ENCODE assay signal across 16 cellular contexts in genomic region chrX:43556207-43556606, GRCh38.
A peak's percentile ranks its signal among the peaks of the same experiment; 100 is the strongest.
DNase-seq lines count a peak whose midpoint lies in the region; ATAC-seq and TF ChIP-seq lines count a peak whose summit lies in the region.
"Had no signal": no experiment of that assay in that cellular context is flagged by ENCODE, and none has a peak within 500 bp of the region (broad histone marks: within the 10 kb centered on the region; RNA-seq: fewer than 3 reads in every experiment).

No MANE protein-coding gene starts in this region.

- no peak overlapping the region for H3K4me3 ChIP-seq in GM23338
- no peak overlapping the region for H3K4me3 ChIP-seq in OCI-LY1 (ENCODE audit: low read depth, low read length, poor library complexity, severe bottlenecking)
- H3K4me3 ChIP-seq in right cardiac atrium (ENCODE audit: low read length), result no peak overlapping the region

- H2AFZ ChIP-seq in GM23338 (no peak overlapping the region), OCI-LY1 (ENCODE audit: low read length) (no peak overlapping the region)

- H3K27me3 ChIP-seq in GM23338 (ENCODE audit: insufficient read depth) (no peaks in the 10 kb centered on the region), OCI-LY1 (ENCODE audit: insufficient read depth, low read length) (no peaks in the 10 kb centered on the region), right cardiac atrium (ENCODE audit: control insufficient read depth, insufficient read depth) (no peaks in the 10 kb centered on the region)

- H3K27ac Mint-ChIP-seq in GM23338, result peak overlapping the region; percentile 23; the same call in 1 of the 2 replicates
- no peak overlapping the region for H3K27ac Mint-ChIP-seq in stimulated activated effector memory CD8-positive, alpha-beta T cell treated with anti-CD3 and anti-CD28 coated beads, Interleukin-12 subunit alpha, Interleukin-12 subunit beta, amount 100 ng/mL, for 72 hours

- no peak overlapping the region for H3K9ac ChIP-seq in OCI-LY1 (ENCODE audit: low read length)
- H3K9ac ChIP-seq: SK-N-SH had no signal

- no peaks in the 10 kb centered on the region for H3K79me2 ChIP-seq in GM23338 (replicated peaks; ENCODE audit: insufficient read depth)
- H3K79me2 ChIP-seq in OCI-LY1 (ENCODE audit: insufficient read depth, low read length), result no peaks in the 10 kb centered on the region

- H3K9me3 ChIP-seq in OCI-LY1 (ENCODE audit: low read length) (no peaks in the 10 kb centered on the region), right cardiac atrium (ENCODE audit: control insufficient read depth, low read length) (no peaks in the 10 kb centered on the region)
- H3K9me3 ChIP-seq: SK-N-SH had no signal

- H3K27ac ChIP-seq in GM23338 (ENCODE audit: low read depth), result no peak overlapping the region
- H3K27ac ChIP-seq in OCI-LY1 (ENCODE audit: low read depth, low read length, poor library complexity, severe bottlenecking), result peak overlapping the region; percentile 32
- H3K27ac ChIP-seq in right cardiac atrium (ENCODE audit: low read length), result no peak overlapping the region
- H3K27ac ChIP-seq: HL-60 had no signal

- intact Hi-C loops in right cardiac atrium (cut with DNase I), result loop anchor here in 3 of 4 donors (5.0 to 10.0 kb wide), 3 partner anchors 196 to 1774 kb away; no protein-coding TSS in a partner anchor

- peaks cover 10% of the 10 kb centered on the region for H3K4me1 Mint-ChIP-seq in GM23338
- no peaks in the 10 kb centered on the region for H3K4me1 Mint-ChIP-seq in stimulated activated effector memory CD8-positive, alpha-beta T cell treated with anti-CD3 and anti-CD28 coated beads, Interleukin-12 subunit alpha, Interleukin-12 subunit beta, amount 100 ng/mL, for 72 hours

- WGBS in right cardiac atrium, result 27% methylated on average over 1 of the region's 1 CpG

- DNase-seq in GM23338 (ENCODE audit: low spot score) (no peak), right cardiac atrium (peak in 1 of 3 donors; percentile 53), pons (ENCODE audit: low spot score) (peak; percentile 39), NCI-H510A (lab: John Stamatoyannopoulos, UW) (no peak), GM20000 (ENCODE audit: low spot score) (no peak)
- DNase-seq in stimulated activated effector memory CD8-positive, alpha-beta T cell treated with anti-CD3 and anti-CD28 coated beads, Interleukin-12 subunit alpha, Interleukin-12 subunit beta, amount 100 ng/mL, for 72 hours (ENCODE audit: low spot score in 2 of 2), result no peak
- DNase-seq: CD8-positive, alpha-beta memory T cell; DMS 273 treated with DMSO at 0.1 percent for 48 hours; NCI-H1436; NCI-H2081 treated with DMSO at 0.1 percent for 48 hours; NCI-H226; NCI-H526 treated with DMSO at 0.1 percent for 48 hours; PC-3; SK-N-SH had no signal

- H3K9me3 Mint-ChIP-seq in GM23338, result no peaks in the 10 kb centered on the region; the same call in 2 of the 3 replicates
- H3K9me3 Mint-ChIP-seq in stimulated activated effector memory CD8-positive, alpha-beta T cell treated with anti-CD3 and anti-CD28 coated beads, Interleukin-12 subunit alpha, Interleukin-12 subunit beta, amount 100 ng/mL, for 72 hours, result no peaks in the 10 kb centered on the region

- ATAC-seq in GM23338 (no peak), right cardiac atrium (peak; percentile 38 to 52)
- ATAC-seq in stimulated activated effector memory CD8-positive, alpha-beta T cell treated with anti-CD3 and anti-CD28 coated beads, Interleukin-12 subunit alpha, Interleukin-12 subunit beta, amount 100 ng/mL, for 72 hours, result no peak
- ATAC-seq: PC-3 had no signal

- H3F3A ChIP-seq in GM23338 (replicated peaks; ENCODE audit: low read depth), result no peaks in the 10 kb centered on the region
- H3F3A ChIP-seq in OCI-LY1 (ENCODE audit: insufficient read depth, low read length), result no peaks in the 10 kb centered on the region

- no peaks in the 10 kb centered on the region for H3K27me3 Mint-ChIP-seq in GM23338 (ENCODE audit: insufficient read depth, low read depth, poor library complexity)

- H3K36me3 ChIP-seq in GM23338 (ENCODE audit: insufficient read depth), result no peaks in the 10 kb centered on the region
- H3K36me3 ChIP-seq in OCI-LY1 (ENCODE audit: insufficient read depth, low read length), result no peaks in the 10 kb centered on the region

- peaks cover 16% of the 10 kb centered on the region for H3K4me1 ChIP-seq in GM23338 (ENCODE audit: insufficient read depth)
- peaks cover 22% of the 10 kb centered on the region for H3K4me1 ChIP-seq in OCI-LY1 (ENCODE audit: insufficient read depth, low read length, severe bottlenecking)
- no peaks in the 10 kb centered on the region for H3K4me1 ChIP-seq in right cardiac atrium (ENCODE audit: control insufficient read depth, insufficient read depth, low read length)

- no peaks in the 10 kb centered on the region for H3K9me2 ChIP-seq in GM23338 (ENCODE audit: insufficient read depth)
- no peaks in the 10 kb centered on the region for H3K9me2 ChIP-seq in OCI-LY1 (ENCODE audit: low read depth, low read length)
- H3K9me2 ChIP-seq: SK-N-SH had no signal

- no peak overlapping the region for H3K4me3 Mint-ChIP-seq in GM23338
- H3K4me3 Mint-ChIP-seq in stimulated activated effector memory CD8-positive, alpha-beta T cell treated with anti-CD3 and anti-CD28 coated beads, Interleukin-12 subunit alpha, Interleukin-12 subunit beta, amount 100 ng/mL, for 72 hours, result no peak overlapping the region
- H3K4me3 Mint-ChIP-seq: CD8-positive, alpha-beta memory T cell had no signal

- no peaks in the 10 kb centered on the region; the same call in 2 of the 3 replicates for H3K36me3 Mint-ChIP-seq in GM23338 (ENCODE audit: low read depth)
- no peaks in the 10 kb centered on the region for H3K36me3 Mint-ChIP-seq in stimulated activated effector memory CD8-positive, alpha-beta T cell treated with anti-CD3 and anti-CD28 coated beads, Interleukin-12 subunit alpha, Interleukin-12 subunit beta, amount 100 ng/mL, for 72 hours
- H3K36me3 Mint-ChIP-seq: CD8-positive, alpha-beta memory T cell had no signal

- no peaks in the 10 kb centered on the region for H4K20me1 ChIP-seq in GM23338 (replicated peaks; ENCODE audit: insufficient read depth)
- H4K20me1 ChIP-seq in OCI-LY1 (ENCODE audit: insufficient read depth, low read length), result no peaks in the 10 kb centered on the region

- no peak overlapping the region for H3K4me2 ChIP-seq in GM23338
- no peak overlapping the region for H3K4me2 ChIP-seq in OCI-LY1 (ENCODE audit: low read length)
- H3K4me2 ChIP-seq: SK-N-SH had no signal

- TF ChIP-seq CTCF in GM23338 (conservative IDR thresholded peaks at IDR 0.05; ENCODE audit: low read depth in 2 of 2), result no peak
- no peak for TF ChIP-seq CTCF in OCI-LY1 (IDR thresholded peaks at IDR 0.05; ENCODE audit: low read length)
- no peak for TF ChIP-seq CTCF in GM20000 (IDR thresholded peaks at IDR 0.05; ENCODE audit: extremely low read depth, missing control alignments)

TF ChIP-seq in GM23338, 12 proteins besides CTCF, POLR2A, EP300 and RAD21 (continues in another document):
- TF ChIP-seq ETS1 (IDR thresholded peaks at IDR 0.05), result no peak
- TF ChIP-seq ZNF114 (CRISPR knock-in tag; IDR thresholded peaks at IDR 0.05), result no peak
- no peak for TF ChIP-seq POLR2AphosphoS5 (IDR thresholded peaks at IDR 0.05; ENCODE audit: low read depth)
- TF ChIP-seq NANOG (IDR thresholded peaks at IDR 0.05; ENCODE audit: borderline replicate concordance), result no peak
- TF ChIP-seq REST (IDR thresholded peaks at IDR 0.05; ENCODE audit: unreplicated experiment), result no peak
- TF ChIP-seq ZNF331 (CRISPR knock-in tag; IDR thresholded peaks at IDR 0.05; ENCODE audit: low read depth), result no peak
- no peak for TF ChIP-seq JUNB (IDR thresholded peaks at IDR 0.05; ENCODE audit: unreplicated experiment)
- TF ChIP-seq EZH2 (IDR thresholded peaks at IDR 0.05; ENCODE audit: low read depth, unreplicated experiment), result no peak
- TF ChIP-seq STAT1 (IDR thresholded peaks at IDR 0.05; ENCODE audit: unreplicated experiment), result no peak

Comparison
In these comparisons a context has a peak if more than half of its experiments do, and no peak if none do; other contexts are left out.
1. ATAC-seq: peak in right cardiac atrium (2 of 2); none in GM23338 (single experiment) and stimulated activated effector memory CD8-positive, alpha-beta T cell treated with anti-CD3 and anti-CD28 coated beads, Interleukin-12 subunit alpha, Interleukin-12 subunit beta, amount 100 ng/mL, for 72 hours (single experiment).